In the genomic region with DNA sequence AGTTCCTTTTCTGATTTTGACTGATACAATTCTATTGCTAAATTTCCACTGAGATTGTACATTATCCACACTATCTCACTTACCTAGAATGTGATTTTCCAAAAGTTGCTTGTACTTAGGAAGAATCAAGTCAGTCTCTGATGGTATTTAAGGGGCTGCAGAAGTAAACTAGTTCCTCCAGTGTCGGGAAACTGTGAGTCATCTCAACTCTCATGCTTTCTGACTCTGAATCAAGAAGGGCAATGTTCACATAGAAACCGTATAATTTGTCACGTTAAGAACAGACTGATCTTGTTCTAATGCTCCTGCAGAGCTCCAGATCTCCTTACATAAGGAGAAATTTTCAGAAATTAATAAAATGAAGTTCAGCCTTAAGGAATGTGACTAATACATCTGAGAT, we compare ENCODE assay signal across 12 cellular contexts.
DNase-seq lines count a peak whose midpoint lies in the region; ATAC-seq and TF ChIP-seq lines count a peak whose summit lies in the region.
"Had no signal": no experiment of that assay in that cellular context is flagged by ENCODE, and none has a peak within 500 bp of the region (broad histone marks: within the 10 kb centered on the region; RNA-seq: fewer than 3 reads in every experiment).

No MANE protein-coding gene starts in this region.

- TF ChIP-seq POLR2A in GM18505 (IDR thresholded peaks at IDR 0.05; ENCODE audit: borderline replicate concordance, extremely low read depth, insufficient read depth, insufficient read length) = no peak

- H3K79me2 ChIP-seq in GM23248 (ENCODE audit: insufficient read depth) = no peaks in the 10 kb centered on the region

- H3F3A ChIP-seq in GM23248 (ENCODE audit: insufficient read depth) = no peaks in the 10 kb centered on the region

- no peaks in the 10 kb centered on the region for H3K27me3 ChIP-seq in GM23248 (replicated peaks; ENCODE audit: insufficient read depth)
- H3K27me3 ChIP-seq: MG63 had no signal

- H3K9ac ChIP-seq in GM23248 = no peak overlapping the region

- no peaks in the 10 kb centered on the region for H4K20me1 ChIP-seq in GM23248 (ENCODE audit: insufficient read depth)

- no peak overlapping the region for H3K4me2 ChIP-seq in GM23248 (ENCODE audit: unreplicated experiment)

- H3K9me3 ChIP-seq in GM23248 (ENCODE audit: low read depth) = no peaks in the 10 kb centered on the region
- H3K9me3 ChIP-seq: MG63 had no signal

- H3K36me3 ChIP-seq in GM23248 (ENCODE audit: low read depth) = no peaks in the 10 kb centered on the region
- H3K36me3 ChIP-seq: MG63 had no signal

- in situ Hi-C loops in GM23248 (cut with MboI) (no loop called here), SK-MEL-5 (cut with HindIII; ENCODE audit: low pct_unique_long_range_greater_than_20kb, low sequenced_read_pairs) (no loop called here)

- H3K27ac ChIP-seq in GM23248 (no peak overlapping the region), skin epidermis (peak overlapping the region in 16 of 21 experiments; percentile 12 to 80 (median 58))

- H3K4me1 ChIP-seq in GM23248 (ENCODE audit: insufficient read depth) = no peaks in the 10 kb centered on the region

- H2AFZ ChIP-seq in GM23248 = no peak overlapping the region

- 23 to 30% methylated on average over 3 of the region's 3 CpGs for WGBS in GM23248 (ENCODE audit: low coverage in 1 of 2, low lambda C conversion rate in 2 of 2, missing lambda C conversion rate in 2 of 2), 2 experiments

- DNase-seq in GM23248 = peak; percentile 52
- DNase-seq in SK-MEL-5 (ENCODE audit: low read depth, low spot score) = peak; percentile 77
- peak; percentile 28 for DNase-seq in fibroblast of the conjunctiva (ENCODE audit: low read depth)
- DNase-seq in NCI-H526 treated with DMSO at 0.1 percent for 48 hours (lab: John Stamatoyannopoulos, UW) = no peak
- no peak for DNase-seq in activated naive CD4-positive, alpha-beta T cell (lab: John Stamatoyannopoulos, UW)
- DNase-seq: activated CD8-positive, alpha-beta memory T cell treated with anti-CD3 and anti-CD28 coated beads for 24 hours; GDM1; MG63; NCI-H446 treated with DMSO at 0.1 percent for 48 hours had no signal

- H3K9me2 ChIP-seq in GM23248 (ENCODE audit: insufficient read depth) = no peaks in the 10 kb centered on the region

- H3K4me3 ChIP-seq in GM23248 (no peak overlapping the region), skin epidermis (no peak overlapping the region)
- H3K4me3 ChIP-seq: MG63 had no signal

- ATAC-seq in GM18505 (IDR thresholded peaks at IDR 0.05; ENCODE audit: unreplicated experiment) = no peak
- ATAC-seq: left lobe of liver had no signal

Comparison
In these comparisons a context has a peak if more than half of its experiments do, and no peak if none do; other contexts are left out.
1. DNase-seq: peak in GM23248 (single experiment), SK-MEL-5 (single experiment) and fibroblast of the conjunctiva (single experiment); none in NCI-H526 treated with DMSO at 0.1 percent for 48 hours (single experiment) and activated naive CD4-positive, alpha-beta T cell (0 of 4).